18 cellular contexts compared by ENCODE assay signal in genomic region chr10:124279298-124279697, GRCh38.
"Had no signal": no experiment of that assay in that cellular context is flagged by ENCODE, and none has a peak within 500 bp of the region (broad histone marks: within the 10 kb centered on the region; RNA-seq: fewer than 3 reads in every experiment).

No MANE protein-coding gene starts in this region.

- H3K9me3 Mint-ChIP-seq: natural killer cell treated with Interleukin-12 subunit alpha and Interleukin-12 subunit beta and Interleukin-15 and Interleukin-18, amount 100 ng/mL, for 72 hours; stimulated activated naive CD8-positive, alpha-beta T cell treated with anti-CD3 and anti-CD28 coated beads, Interleukin-15, Interleukin-2, amounts not matched to agents 100 ng/mL and 50 ng/mL, for 24 hours had no signal

- H3K27ac Mint-ChIP-seq: natural killer cell treated with Interleukin-12 subunit alpha and Interleukin-12 subunit beta and Interleukin-15 and Interleukin-18, amount 100 ng/mL, for 72 hours; stimulated activated naive CD8-positive, alpha-beta T cell treated with anti-CD3 and anti-CD28 coated beads, Interleukin-15, Interleukin-2, amounts not matched to agents 100 ng/mL and 50 ng/mL, for 24 hours had no signal

- H3K4me3 Mint-ChIP-seq: natural killer cell treated with Interleukin-12 subunit alpha and Interleukin-12 subunit beta and Interleukin-15 and Interleukin-18, amount 100 ng/mL, for 72 hours; stimulated activated naive CD8-positive, alpha-beta T cell treated with anti-CD3 and anti-CD28 coated beads, Interleukin-15, Interleukin-2, amounts not matched to agents 100 ng/mL and 50 ng/mL, for 24 hours had no signal

- ATAC-seq: activated CD4-positive, CD25-positive, alpha-beta regulatory T cell treated with anti-CD3 and anti-CD28 coated beads, Interleukin-2, amount 50 U/mL, for 24 hours; gastroesophageal sphincter; natural killer cell treated with Interleukin-12 subunit alpha and Interleukin-12 subunit beta and Interleukin-15 and Interleukin-18, amount 100 ng/mL, for 72 hours had no signal

- DNase-seq: activated CD4-positive, alpha-beta T cell treated with anti-CD3 and anti-CD28 coated beads, Interleukin-2, amount 50 U/mL, for 4 hours; activated naive CD4-positive, alpha-beta T cell treated with anti-CD3 and anti-CD28 coated beads, Interleukin-2, amount 50 U/mL, for 16 hours; activated T-cell treated with anti-CD3 and anti-CD28 coated beads, Interleukin-2, amount 50 U/mL, for 1 hour; caudate nucleus; colonic mucosa; effector CD8-positive, alpha-beta T cell; sigmoid colon; stimulated activated CD4-positive, alpha-beta T cell treated with anti-CD3 and anti-CD28 coated beads, Interleukin-12 subunit alpha, Interleukin-12 subunit beta, amount 100 ng/mL, for 4 hours; stimulated activated CD4-positive, alpha-beta T cell treated with anti-CD3 and anti-CD28 coated beads, Interleukin-2, amount 100 ng/mL, for 48 hours had no signal

- H3K36me3 ChIP-seq: adrenal gland, colonic mucosa, gastroesophageal sphincter, left lung, sigmoid colon, upper lobe of left lung had no signal

- H3K9me3 ChIP-seq: adrenal gland, colonic mucosa, upper lobe of left lung had no signal

- H3K27ac ChIP-seq: adrenal gland, colonic mucosa, epithelial cell of prostate, gastroesophageal sphincter, left lung, sigmoid colon, upper lobe of left lung had no signal

- H3K4me1 ChIP-seq: adrenal gland, colonic mucosa, gastroesophageal sphincter, sigmoid colon, upper lobe of left lung had no signal

- FAIRE-seq: keratinocyte had no signal

- H3K4me3 ChIP-seq: adrenal gland, colonic mucosa, gastroesophageal sphincter, left lung, sigmoid colon, upper lobe of left lung had no signal

- H3K27me3 ChIP-seq: adrenal gland, colonic mucosa, gastroesophageal sphincter, left lung, sigmoid colon, upper lobe of left lung had no signal
